ENCODE assay signal across 8 cellular contexts in the genomic region with DNA sequence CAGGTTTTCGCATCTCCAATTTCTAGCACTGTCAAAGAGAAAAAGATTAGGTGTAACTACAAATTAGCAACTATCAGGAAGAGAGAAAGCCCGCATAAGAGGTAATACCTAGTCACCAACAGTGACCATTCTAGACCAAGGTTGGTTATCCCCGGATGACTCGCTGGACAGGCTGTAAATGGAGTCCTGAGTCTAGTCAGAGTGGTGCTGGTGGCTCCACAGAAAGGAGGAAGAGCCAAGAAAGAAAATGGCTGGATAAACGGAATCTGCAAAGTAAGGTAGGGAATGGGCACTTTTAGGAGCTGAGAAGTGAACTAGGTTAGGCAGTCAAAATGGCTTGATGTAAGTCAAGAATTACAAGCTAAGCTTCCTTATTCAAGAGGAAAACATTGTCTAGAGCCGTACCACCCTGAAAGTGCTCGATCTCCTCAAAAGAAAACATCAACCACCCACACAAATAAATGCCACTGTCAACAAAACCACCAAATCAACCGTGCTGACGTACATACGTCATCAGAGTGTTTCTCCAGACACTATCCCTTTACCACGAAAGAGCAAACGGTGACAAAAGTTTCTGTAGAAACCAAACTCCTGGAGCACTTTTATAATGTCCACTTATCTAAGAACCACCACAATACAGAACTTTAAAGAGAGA. TPM values are rescaled to one million over a fixed set of nuclear protein-coding genes. Genes with fewer than 3 reads are reported as not detected.
DNase-seq lines count a peak whose midpoint lies in the region; ATAC-seq and TF ChIP-seq lines count a peak whose summit lies in the region.

No MANE protein-coding gene starts in this region.

- H3K36me3 ChIP-seq in MM.1S (replicated peaks; ENCODE audit: insufficient read depth, low read length) (peaks cover 3% of the 10 kb centered on the region; the same call in 1 of the 2 replicates), brain microvascular endothelial cell (replicated peaks) (no peaks in the 10 kb centered on the region), mucosa of stomach (ENCODE audit: control insufficient read depth, insufficient read depth, low read length) (no peaks in the 10 kb centered on the region)

- in situ Hi-C loops in brain microvascular endothelial cell (cut with HindIII; ENCODE audit: low pct_ligation_motif_present, low sequenced_read_pairs) = no loop called here

- H3K9me3 Mint-ChIP-seq in CD4-positive, alpha-beta T cell = no peaks in the 10 kb centered on the region

- H2AFZ ChIP-seq in MM.1S (ENCODE audit: low read length) = no peak overlapping the region

- peaks cover 16% of the 10 kb centered on the region for H3K4me1 ChIP-seq in MM.1S (ENCODE audit: low read length)
- H3K4me1 ChIP-seq in mucosa of stomach (ENCODE audit: control insufficient read depth, insufficient read depth, low read length) = peaks cover 24% of the 10 kb centered on the region

- CTCF ChIA-PET in CD4-positive, alpha-beta T cell (lab: Charles Lee) = interaction anchor here (0.7 kb wide), 1 partner anchor 14 kb away, joined by 3 read pairs; no protein-coding TSS in a partner anchor

- POLR2A ChIA-PET in CD4-positive, alpha-beta T cell (lab: Charles Lee) = interaction anchor here (1.1 to 1.6 kb wide), 2 partner anchors 116 to 171 kb away, joined by 5 to 10 read pairs; a partner anchor contains a TSS

- peaks cover 49% of the 10 kb centered on the region for H3K36me3 Mint-ChIP-seq in CD4-positive, alpha-beta T cell (ENCODE audit: low read depth)

- peak overlapping the region; percentile 86 for H3K4me3 ChIP-seq in MM.1S (ENCODE audit: low read length)
- peak overlapping the region; percentile 93 for H3K4me3 ChIP-seq in brain microvascular endothelial cell (ENCODE audit: low read depth, low read length)
- no peak overlapping the region for H3K4me3 ChIP-seq in mucosa of stomach (ENCODE audit: low read length)

- peaks cover 54% of the 10 kb centered on the region for H3K4me1 Mint-ChIP-seq in CD4-positive, alpha-beta T cell (ENCODE audit: low read depth)

- H3K4me2 ChIP-seq in MM.1S (ENCODE audit: low read depth, low read length) = peak overlapping the region; percentile 89

- 0 out of 2 replicates have a peak, but pooled peaks cover 4% of the 10 kb centered on the region for H3F3A ChIP-seq in MM.1S (ENCODE audit: insufficient read depth, low read length)

- H3K9me3 ChIP-seq in CD4-positive, alpha-beta T cell (ENCODE audit: control insufficient read depth, low read length) = no peaks in the 10 kb centered on the region
- H3K9me3 ChIP-seq in MM.1S (replicated peaks; ENCODE audit: insufficient read depth, low read length) (no peaks in the 10 kb centered on the region), mucosa of stomach (ENCODE audit: control insufficient read depth, low read length) (no peaks in the 10 kb centered on the region)

- intact Hi-C loops in CD4-positive, alpha-beta T cell (cut with DNase I, micrococcal nuclease) = loop anchor here (1.0 to 10.0 kb wide), 4 partner anchors 17 to 659 kb away; a partner anchor contains a TSS

- H4K20me1 ChIP-seq in MM.1S (ENCODE audit: insufficient read depth, low read length) = peaks cover 45% of the 10 kb centered on the region

- peak in 3 of 10 experiments; percentile 9 to 57 (median 18) for DNase-seq in CD4-positive, alpha-beta T cell
- DNase-seq in MM.1S (no peak), brain microvascular endothelial cell (no peak), NCI-H82 treated with DMSO at 0.1 percent for 48 hours (lab: John Stamatoyannopoulos, UW; ENCODE audit: unreplicated experiment) (no peak), NCI-H524 treated with DMSO at 0.1 percent for 48 hours (lab: John Stamatoyannopoulos, UW) (no peak)

- H3K27me3 Mint-ChIP-seq in CD4-positive, alpha-beta T cell = no peaks in the 10 kb centered on the region

- H3K79me2 ChIP-seq in MM.1S (ENCODE audit: low read length) = peaks cover 70% of the 10 kb centered on the region

- peak overlapping the region; percentile 60 for H3K27ac ChIP-seq in CD4-positive, alpha-beta T cell (ENCODE audit: low read depth, low read length)
- H3K27ac ChIP-seq in MM.1S (ENCODE audit: low read length) (peak overlapping the region; percentile 61), brain microvascular endothelial cell (no peak overlapping the region)

- no peaks in the 10 kb centered on the region for H3K27me3 ChIP-seq in CD4-positive, alpha-beta T cell (ENCODE audit: control insufficient read depth, insufficient read depth, low read length)
- H3K27me3 ChIP-seq in MM.1S (replicated peaks; ENCODE audit: insufficient read depth, low read length) (no peaks in the 10 kb centered on the region), brain microvascular endothelial cell (replicated peaks) (no peaks in the 10 kb centered on the region), mucosa of stomach (ENCODE audit: control insufficient read depth, insufficient read depth, low read length) (no peaks in the 10 kb centered on the region)

- TF ChIP-seq CTCF in CD4-positive, alpha-beta T cell (IDR thresholded peaks at IDR 0.05) = no peak
- TF ChIP-seq CTCF in MM.1S (IDR thresholded peaks at IDR 0.05; ENCODE audit: low read length) = no peak
- no peak for TF ChIP-seq CTCF in brain microvascular endothelial cell (IDR thresholded peaks at IDR 0.05; ENCODE audit: low read depth, low read length, missing control alignments)

- H3K27ac Mint-ChIP-seq in CD4-positive, alpha-beta T cell = peak overlapping the region; percentile 97

- peak overlapping the region; percentile 93 for H3K4me3 Mint-ChIP-seq in CD4-positive, alpha-beta T cell

- ATAC-seq in CD4-positive, alpha-beta T cell (ENCODE audit: poor library complexity) = peak; percentile 39
- ATAC-seq in HG03025 (IDR thresholded peaks at IDR 0.05; ENCODE audit: low FRiP score, unreplicated experiment) (no peak), HG03460 (IDR thresholded peaks at IDR 0.05; ENCODE audit: unreplicated experiment) (no peak)

- no peaks in the 10 kb centered on the region for H3K9me2 ChIP-seq in MM.1S (replicated peaks; ENCODE audit: insufficient read depth, low read length)

- H3K9ac ChIP-seq in MM.1S (ENCODE audit: low read length) (peak overlapping the region; percentile 87), mucosa of stomach (ENCODE audit: low read length) (peak overlapping the region; percentile 67)

RNA-seq across cellular contexts. Expression of a gene that starts 2.2 kb away (rescaled TPM):
- total RNA-seq in CD4-positive, alpha-beta T cell = 100 to 1,000 TPM; 257 to 269 TPM

RNA-seq across cellular contexts. Expression of a gene that starts 28.3 kb away (rescaled TPM):
- 10 to 100 TPM; 10.6 to 12.3 TPM for total RNA-seq in CD4-positive, alpha-beta T cell

RNA-seq across cellular contexts. Expression of a gene that starts 51.5 kb away (rescaled TPM):
- not detected for total RNA-seq in CD4-positive, alpha-beta T cell
